In the genomic region with DNA sequence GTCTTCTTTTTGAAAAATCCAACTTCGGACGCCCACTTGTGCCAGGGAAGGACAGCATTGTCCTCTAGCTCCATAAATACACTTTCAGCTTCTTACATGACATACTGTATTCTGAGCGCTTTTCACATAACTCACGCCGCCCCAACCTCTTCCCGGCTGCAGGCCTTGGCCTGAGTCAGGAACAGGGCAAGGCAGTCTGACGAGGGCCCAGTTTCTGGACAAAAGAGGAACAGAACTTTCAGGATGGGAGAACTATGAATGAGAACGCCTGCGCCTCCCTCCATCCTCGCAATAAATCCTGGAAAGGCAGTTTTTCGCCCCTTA, we compare ENCODE assay signal across 8 cellular contexts. TPM values are rescaled to one million over a fixed set of nuclear protein-coding genes. Genes with fewer than 3 reads are reported as not detected.
A peak's percentile ranks its signal among the peaks of the same experiment; 100 is the strongest.
DNase-seq lines count a peak whose midpoint lies in the region; ATAC-seq lines count a peak whose summit lies in the region.

No MANE protein-coding gene starts in this region.

- H3K27ac ChIP-seq in iPS DF 6.9 (ENCODE audit: low read length) (no peak overlapping the region), substantia nigra (ENCODE audit: low read depth, low read length, poor library complexity, severe bottlenecking) (peak overlapping the region; percentile 99)

- CTCF ChIA-PET in T-cell (lab: Charles Lee), result interaction anchor here (0.6 to 3.9 kb wide), 11 partner anchors 19 to 308 kb away, joined by 3 to 27 read pairs (median 6); a partner anchor contains a TSS

- no peak overlapping the region for H3K4me3 Mint-ChIP-seq in T-cell

- peaks cover 34 to 45% (median 42%) of the 10 kb centered on the region in 3 donors for H3K4me1 Mint-ChIP-seq in T-cell

- WGBS in iPS DF 6.9 (ENCODE audit: insufficient coverage, insufficient read length), result no CpG with 5 or more reads among the region's 11 CpGs

- no peaks in the 10 kb centered on the region for H3K9me3 Mint-ChIP-seq in T-cell

- no peaks in the 10 kb centered on the region for H3K9me3 ChIP-seq in iPS DF 6.9 (ENCODE audit: control insufficient read depth, insufficient read depth, low read length)

- no peaks in the 10 kb centered on the region for H3K27me3 ChIP-seq in iPS DF 6.9 (ENCODE audit: control insufficient read depth, insufficient read depth, low read length)

- no peak for DNase-seq in T-cell
- DNase-seq in iPS DF 6.9 (ENCODE audit: low read depth, low spot score), result no peak
- no peak for DNase-seq in substantia nigra (lab: John Stamatoyannopoulos, UW)
- no peak for DNase-seq in NAMALWA (ENCODE audit: low spot score)
- no peak for DNase-seq in NCI-H1436 treated with DMSO at 0.1 percent for 48 hours (lab: John Stamatoyannopoulos, UW)
- DNase-seq in AG08395 (ENCODE audit: low spot score), result no peak

- H3K27ac Mint-ChIP-seq in T-cell, result no peak overlapping the region

- H3K27me3 Mint-ChIP-seq in T-cell, result no peaks in the 10 kb centered on the region

- peak overlapping the region; percentile 85 for H3K4me3 ChIP-seq in iPS DF 6.9 (ENCODE audit: low read length)

- H3K4me1 ChIP-seq in iPS DF 6.9 (ENCODE audit: control insufficient read depth, insufficient read depth, low read length), result no peaks in the 10 kb centered on the region

- peak; percentile 10 for ATAC-seq in GM18508 (IDR thresholded peaks at IDR 0.05; ENCODE audit: insufficient read depth, unreplicated experiment)
- peak; percentile 12 for ATAC-seq in HG02798 (IDR thresholded peaks at IDR 0.05; ENCODE audit: poor library complexity, unreplicated experiment)
- peak; percentile 0 to 4 (median 2) for ATAC-seq in T-cell (replicated peaks in 1 of 4)

- peaks cover 28% of the 10 kb centered on the region for H3K36me3 Mint-ChIP-seq in T-cell

- H3K36me3 ChIP-seq in iPS DF 6.9 (ENCODE audit: control insufficient read depth, insufficient read depth, low read length), result no peaks in the 10 kb centered on the region; the same call in 1 of the 2 replicates

- POLR2A ChIA-PET in T-cell (lab: Charles Lee), result interaction anchor here (0.6 to 2.2 kb wide), 6 partner anchors 19 to 89 kb away, joined by 3 to 21 read pairs (median 6); a partner anchor contains a TSS

RNA-seq across cellular contexts. Expression of a gene that starts 0.6 kb away (rescaled TPM):
- 10 to 100 TPM; 36.9 to 79.8 (median 38.4) TPM for total RNA-seq in T-cell

RNA-seq across cellular contexts. Expression of a gene that starts 20.4 kb away (rescaled TPM):
- 1 to 10 TPM; 2.8 to 9.1 (median 5.7) TPM for total RNA-seq in T-cell

RNA-seq across cellular contexts. Expression of a gene that starts 57.3 kb away (rescaled TPM):
- total RNA-seq in T-cell, result 10 to 100 TPM; 73.3 to 98.8 (median 82.3) TPM
